In genomic region chr17:44069974-44070454, GRCh38 we compare ENCODE assay signal across 6 cellular contexts. TPM values are rescaled to one million over a fixed set of nuclear protein-coding genes. Genes with fewer than 3 reads are reported as not detected.
A peak's percentile ranks its signal among the peaks of the same experiment; 100 is the strongest.
DNase-seq lines count a peak whose midpoint lies in the region; TF ChIP-seq lines count a peak whose summit lies in the region.

No MANE protein-coding gene starts in this region.

- H3K4me2 ChIP-seq in Karpas-422 (ENCODE audit: low read depth, low read length, poor library complexity, severe bottlenecking) = peak overlapping the region; percentile 97

- intact Hi-C loops in dorsolateral prefrontal cortex (cut with DNase I) = loop anchor here (1.0 to 5.0 kb wide), 3 partner anchors 42 to 56 kb away; partner anchors contain the start of gene TMEM101 (in 2 of the 2)

- peak overlapping the region; percentile 98 for H3K9ac ChIP-seq in Karpas-422 (ENCODE audit: low read length)

- DNase-seq in DMS 273 (lab: John Stamatoyannopoulos, UW; ENCODE audit: unreplicated experiment) (peak; percentile 66), Karpas-422 (no peak), dorsolateral prefrontal cortex (no peak), putamen (ENCODE audit: low spot score) (peak; percentile 39), NK-92 (lab: John Stamatoyannopoulos, UW; ENCODE audit: unreplicated experiment) (no peak)
- no peak for DNase-seq in stimulated activated CD4-positive, alpha-beta T cell treated with anti-CD3 and anti-CD28 coated beads, Interleukin-4, amount 100 ng/mL, for 24 hours

- no peaks in the 10 kb centered on the region for H3K9me3 ChIP-seq in Karpas-422 (ENCODE audit: low read length)

- H4K20me1 ChIP-seq in Karpas-422 (ENCODE audit: insufficient read depth, low read depth, low read length) = peaks cover 6% of the 10 kb centered on the region; the same call in 1 of the 2 replicates

- peaks cover 53% of the 10 kb centered on the region for H3K79me2 ChIP-seq in Karpas-422 (ENCODE audit: low read length)

- no peaks in the 10 kb centered on the region for H3K9me2 ChIP-seq in Karpas-422 (replicated peaks; ENCODE audit: insufficient read depth, low read length)

- 0 out of 2 replicates have a peak overlapping the region, but pooled peaks have one; percentile 56 for H2AFZ ChIP-seq in Karpas-422 (ENCODE audit: low read length)

- H3K4me3 ChIP-seq in Karpas-422 (ENCODE audit: low read length) = peak overlapping the region; percentile 97
- H3K4me3 ChIP-seq in dorsolateral prefrontal cortex = peak overlapping the region; percentile 57 to 96 (median 84)

- no peak for TF ChIP-seq CTCF in dorsolateral prefrontal cortex (IDR thresholded peaks at IDR 0.05 in 54 of 56, conservative IDR thresholded peaks at IDR 0.05 in 2 of 56; ENCODE audit: low read depth in 1 of 56, partially characterized antibody in 56 of 56)

- H3K27ac ChIP-seq in Karpas-422 (ENCODE audit: low read length) (peak overlapping the region; percentile 91), dorsolateral prefrontal cortex (peak overlapping the region in 58 of 59 donors; percentile 57 to 97 (median 90))

- peaks cover 10% of the 10 kb centered on the region for H3K36me3 ChIP-seq in Karpas-422 (ENCODE audit: insufficient read depth, low read length)

- H3K4me1 ChIP-seq in Karpas-422 (ENCODE audit: low read length) = peaks cover 33% of the 10 kb centered on the region

- H3K27me3 ChIP-seq in Karpas-422 (ENCODE audit: low read length) (no peaks in the 10 kb centered on the region), dorsolateral prefrontal cortex (no peaks in the 10 kb centered on the region)

RNA-seq across cellular contexts. Expression of gene G6PC3, which starts 0.5 kb away (rescaled TPM):
- 43.6 and 59.6 TPM in 2 replicates for total RNA-seq in Karpas-422 (2014; rRNA removed; shearing (Covaris generic); ENCODE audit: low replicate concordance)
- total RNA-seq in dorsolateral prefrontal cortex = 10 to 100 TPM; 29.8 to 60.2 (median 41.8) TPM

RNA-seq across cellular contexts. Expression of gene LSM12, which starts 3.5 kb away (rescaled TPM):
- total RNA-seq in Karpas-422 (2014; rRNA removed; shearing (Covaris generic); ENCODE audit: low replicate concordance) = 43.9 and 73.1 TPM in 2 replicates
- 10 to 100 TPM; 27.5 to 55.0 (median 39.7) TPM for total RNA-seq in dorsolateral prefrontal cortex

RNA-seq across cellular contexts. Expression of gene HDAC5, which starts 53.4 kb away (rescaled TPM):
- total RNA-seq in Karpas-422 (2014; rRNA removed; shearing (Covaris generic); ENCODE audit: low replicate concordance) = 24.4 and 44.2 TPM in 2 replicates
- total RNA-seq in dorsolateral prefrontal cortex = 100 to 1,000 TPM in 88 of 120 experiments, 10 to 100 TPM in 32; 70.3 to 155 (median 110) TPM

RNA-seq across cellular contexts. Expression of gene TMEM101, which starts 55.3 kb away (rescaled TPM):
- 26.6 and 42.4 TPM in 2 replicates for total RNA-seq in Karpas-422 (2014; rRNA removed; shearing (Covaris generic); ENCODE audit: low replicate concordance)
- total RNA-seq in dorsolateral prefrontal cortex = 10 to 100 TPM; 13.5 to 26.7 (median 19.9) TPM

Comparison
In these comparisons a context has a peak if more than half of its experiments do, and no peak if none do; other contexts are left out.
1. DNase-seq: peak in DMS 273 (single experiment) and putamen (single experiment); none in Karpas-422 (single experiment), dorsolateral prefrontal cortex (0 of 10), NK-92 (single experiment) and stimulated activated CD4-positive, alpha-beta T cell treated with anti-CD3 and anti-CD28 coated beads, Interleukin-4, amount 100 ng/mL, for 24 hours (single experiment).